Comparison of ENCODE assay signal across 13 cellular contexts in genomic region chr18:31274915-31275314, GRCh38. TPM values are rescaled to one million over a fixed set of nuclear protein-coding genes. Genes with fewer than 3 reads are reported as not detected.
A peak's percentile ranks its signal among the peaks of the same experiment; 100 is the strongest.
DNase-seq lines count a peak whose midpoint lies in the region; TF ChIP-seq lines count a peak whose summit lies in the region.
"Had no signal": no experiment of that assay in that cellular context is flagged by ENCODE, and none has a peak within 500 bp of the region (broad histone marks: within the 10 kb centered on the region; RNA-seq: fewer than 3 reads in every experiment).

No MANE protein-coding gene starts in this region.

- peaks cover 22% of the 10 kb centered on the region for H3K4me1 ChIP-seq in HAP-1
- H3K4me1 ChIP-seq in ovary (ENCODE audit: insufficient read depth) = no peaks in the 10 kb centered on the region
- no peaks in the 10 kb centered on the region for H3K4me1 ChIP-seq in neural progenitor cell
- H3K4me1 ChIP-seq: BLaER1, uterus had no signal

- intact Hi-C loops in ovary (cut with DNase I) = no loop called here

- H3K79me2 ChIP-seq in neural progenitor cell (ENCODE audit: low read depth) = no peaks in the 10 kb centered on the region

- H3K36me3 Mint-ChIP-seq in neural progenitor cell = no peaks in the 10 kb centered on the region

- no peak for TF ChIP-seq EP300 in ovary (IDR thresholded peaks at IDR 0.05)

- no peak for TF ChIP-seq POLR2A in ovary (IDR thresholded peaks at IDR 0.05)

- H3K4me2 ChIP-seq in neural progenitor cell = no peak overlapping the region
- H3K4me2 ChIP-seq: BLaER1 had no signal

- DNase-seq in HAP-1 (ENCODE audit: low spot score in 2 of 2) (peak; percentile 75 to 76), SK-MEL-5 (ENCODE audit: low read depth, low spot score) (peak; percentile 6), fibroblast of mammary gland (ENCODE audit: low read depth) (peak; percentile 26), ovary (peak in 3 of 5 donors; percentile 15 to 43 (median 24)), hepatic stellate cell (ENCODE audit: low spot score) (no peak), DMS153 treated with DMSO at 0.1 percent for 48 hours (lab: John Stamatoyannopoulos, UW; ENCODE audit: unreplicated experiment) (no peak), neural progenitor cell (ENCODE audit: low spot score) (no peak), substantia nigra (lab: John Stamatoyannopoulos, UW) (no peak)
- DNase-seq: activated T-cell treated with anti-CD3 and anti-CD28 coated beads, Interleukin-2, amount 50 U/mL, for 4 hours; cortex of kidney; NCI-H1092 had no signal

- no peak overlapping the region for H3K9ac ChIP-seq in neural progenitor cell
- H3K9ac ChIP-seq: BLaER1 had no signal

- H3F3A ChIP-seq in neural progenitor cell (ENCODE audit: low read depth) = no peaks in the 10 kb centered on the region

- H3K27ac Mint-ChIP-seq in neural progenitor cell = no peak overlapping the region

- in situ Hi-C loops in HAP-1 (cut with MboI; ENCODE audit: low sequenced_read_pairs) = no loop called here
- in situ Hi-C loops in SK-MEL-5 (cut with HindIII; ENCODE audit: low pct_unique_long_range_greater_than_20kb, low sequenced_read_pairs) = no loop called here

- H3K27me3 Mint-ChIP-seq in neural progenitor cell (ENCODE audit: insufficient read depth, low read depth) = no peaks in the 10 kb centered on the region

- no peaks in the 10 kb centered on the region for H3K36me3 ChIP-seq in HAP-1 (replicated peaks)
- H3K36me3 ChIP-seq in ovary = no peaks in the 10 kb centered on the region
- no peaks in the 10 kb centered on the region for H3K36me3 ChIP-seq in neural progenitor cell
- H3K36me3 ChIP-seq: BLaER1, uterus had no signal

- no peak overlapping the region for H2AFZ ChIP-seq in neural progenitor cell (replicated peaks)

- no peak overlapping the region for H3K4me3 ChIP-seq in HAP-1
- H3K4me3 ChIP-seq in fibroblast of mammary gland (ENCODE audit: control insufficient read depth, low read depth, low read length) = no peak overlapping the region
- no peak overlapping the region for H3K4me3 ChIP-seq in ovary
- no peak overlapping the region for H3K4me3 ChIP-seq in neural progenitor cell
- H3K4me3 ChIP-seq: BLaER1, uterus had no signal

- H3K27me3 ChIP-seq in HAP-1 (ENCODE audit: low read depth) (no peaks in the 10 kb centered on the region), ovary (no peaks in the 10 kb centered on the region), neural progenitor cell (no peaks in the 10 kb centered on the region)
- H3K27me3 ChIP-seq: BLaER1, uterus had no signal

- H3K9me3 ChIP-seq in HAP-1 (no peaks in the 10 kb centered on the region), ovary (no peaks in the 10 kb centered on the region), neural progenitor cell (ENCODE audit: low read depth) (no peaks in the 10 kb centered on the region)
- H3K9me3 ChIP-seq: BLaER1, uterus had no signal

- H3K4me3 Mint-ChIP-seq in neural progenitor cell = no peak overlapping the region
- H3K4me3 Mint-ChIP-seq: activated T-cell treated with anti-CD3 and anti-CD28 coated beads, Interleukin-2, amount 50 U/mL, for 4 hours had no signal

- peaks cover 2% of the 10 kb centered on the region for H3K4me1 Mint-ChIP-seq in neural progenitor cell

- H3K9me3 Mint-ChIP-seq in neural progenitor cell = no peaks in the 10 kb centered on the region
- H3K9me3 Mint-ChIP-seq: activated T-cell treated with anti-CD3 and anti-CD28 coated beads, Interleukin-2, amount 50 U/mL, for 4 hours had no signal

- H4K20me1 ChIP-seq in neural progenitor cell (ENCODE audit: low read depth) = no peaks in the 10 kb centered on the region
- H4K20me1 ChIP-seq: BLaER1 had no signal

- TF ChIP-seq CTCF in fibroblast of mammary gland (conservative IDR thresholded peaks at IDR 0.05; ENCODE audit: control insufficient read depth, insufficient read depth, low read depth, low read length) = no peak
- TF ChIP-seq CTCF in ovary (IDR thresholded peaks at IDR 0.05) = no peak
- TF ChIP-seq CTCF in neural progenitor cell (IDR thresholded peaks at IDR 0.05) = no peak

- WGBS in ovary, 3 donors = 4 to 7% (median 6%) methylated on average over 2 of the region's 2 CpGs

- H3K27ac ChIP-seq in ovary = no peak overlapping the region
- no peak overlapping the region for H3K27ac ChIP-seq in neural progenitor cell
- H3K27ac ChIP-seq in substantia nigra (ENCODE audit: low read depth, low read length, poor library complexity, severe bottlenecking) = no peak overlapping the region
- H3K27ac ChIP-seq: BLaER1, uterus had no signal

RNA-seq across cellular contexts. Expression of gene DSG1, which starts 43.0 kb away (rescaled TPM):
- 0.08 TPM in 1 of 2 replicates, not detected in the other for total RNA-seq in SK-MEL-5 (2014; rRNA removed; shearing (Covaris generic))
- polyA plus RNA-seq in SK-MEL-5 (2015; cell fraction: cytosol; rRNA removed) = 0.08 and 0.54 TPM in 2 replicates
- polyA plus RNA-seq in SK-MEL-5 (2015; cell fraction: nucleus; rRNA removed) = not detected in 2 replicates
- total RNA-seq in ovary = not detected
- not detected for polyA plus RNA-seq in ovary
- total RNA-seq in neural progenitor cell (ENCODE audit: low replicate concordance) = not detected in 2 replicates
- total RNA-seq: activated T-cell treated with anti-CD3 and anti-CD28 coated beads, Interleukin-2, amount 50 U/mL, for 4 hours had no signal

Comparison
In these comparisons a context has a peak if more than half of its experiments do, and no peak if none do; other contexts are left out.
1. DNase-seq: peak in HAP-1 (2 of 2), SK-MEL-5 (single experiment), fibroblast of mammary gland (single experiment) and ovary (3 of 5); none in hepatic stellate cell (single experiment), DMS153 treated with DMSO at 0.1 percent for 48 hours (single experiment), neural progenitor cell (single experiment) and substantia nigra (0 of 49).